In genomic region chr2:118850171-118850900, GRCh38 we compare ENCODE assay signal across 25 cellular contexts. TPM values are rescaled to one million over a fixed set of nuclear protein-coding genes. Genes with fewer than 3 reads are reported as not detected.
DNase-seq lines count a peak whose midpoint lies in the region; ATAC-seq, FAIRE-seq and TF ChIP-seq lines count a peak whose summit lies in the region.
"Had no signal": no experiment of that assay in that cellular context is flagged by ENCODE, and none has a peak within 500 bp of the region (broad histone marks: within the 10 kb centered on the region; RNA-seq: fewer than 3 reads in every experiment).

No MANE protein-coding gene starts in this region.

- in situ Hi-C loops in GM13976 (cut with MboI; ENCODE audit: low sequenced_read_pairs, unreplicated experiment): loop anchor here (10.0 to 25.0 kb wide), 2 partner anchors 626 to 813 kb away; no protein-coding TSS in a partner anchor
- in situ Hi-C loops in brain microvascular endothelial cell (cut with HindIII; ENCODE audit: low pct_ligation_motif_present, low sequenced_read_pairs): loop anchor here (25.0 kb wide), 1 partner anchor 638 kb away; no protein-coding TSS in a partner anchor

- H2BK15ac ChIP-seq in H1 (ENCODE audit: low read length): 0 out of 2 replicates have a peak overlapping the region, but pooled peaks have one; percentile 13

- H3K27ac ChIP-seq in H1 (ENCODE audit: low read depth, low read length) (no peak overlapping the region), brain microvascular endothelial cell (no peak overlapping the region), right lobe of liver (no peak overlapping the region)
- H3K27ac ChIP-seq: BLaER1, heart right ventricle, pancreas, sigmoid colon, upper lobe of right lung had no signal

- no peak overlapping the region for H3K14ac ChIP-seq in H1 (ENCODE audit: insufficient read length)

- H2AK5ac ChIP-seq in H1 (ENCODE audit: low read depth, low read length): no peak overlapping the region

- H4K20me1 ChIP-seq in H1 (replicated peaks in 1 of 2; ENCODE audit: control insufficient read depth in 1 of 2, insufficient read depth in 2 of 2, low read length in 2 of 2): peaks cover 26 to 30% of the 10 kb centered on the region in 2 experiments

- H3K4me3 Mint-ChIP-seq in T-helper 2 cell treated with Interferon-gamma antibody and Interleukin-4, amounts not matched to agents 5 μg/mL and 100 μg/mL, for 36 hours: no peak overlapping the region
- H3K4me3 Mint-ChIP-seq in osteocyte (ENCODE audit: unreplicated experiment): no peak overlapping the region
- H3K4me3 Mint-ChIP-seq: stimulated activated naive CD8-positive, alpha-beta T cell treated with anti-CD3 and anti-CD28 coated beads, Interleukin-15, amount 100 ng/mL, for 72 hours had no signal

- no peak for DNase-seq in T-helper 2 cell treated with Interferon-gamma antibody and Interleukin-4, amounts not matched to agents 5 μg/mL and 100 μg/mL, for 36 hours (ENCODE audit: low spot score)
- DNase-seq in T-helper 2 cell (no peak), GM13976 (ENCODE audit: low spot score) (peak; percentile 21), H1 (ENCODE audit: low read depth in 1 of 2, low spot score in 2 of 2) (peak in 1 of 2 experiments; percentile 52), osteocyte (ENCODE audit: extremely low spot score, unreplicated experiment) (peak; percentile 60), brain microvascular endothelial cell (no peak), right lobe of liver (no peak)
- DNase-seq: activated CD4-positive, CD25-positive, alpha-beta regulatory T cell; activated naive CD4-positive, alpha-beta T cell; heart right ventricle; immature natural killer cell; PC-3; SIG-M5; sigmoid colon; stimulated activated CD4-positive, alpha-beta T cell treated with anti-CD3 and anti-CD28 coated beads, Interleukin-1b, Interleukin-23, amount 100 ng/mL, for 48 hours; stimulated activated naive CD8-positive, alpha-beta T cell treated with anti-CD3 and anti-CD28 coated beads, Interleukin-15, amount 100 ng/mL, for 72 hours; upper lobe of right lung had no signal

- POLR2A ChIA-PET in H1 (lab: Charles Lee; ENCODE audit: partially characterized antibody): interaction anchor here (0.9 to 1.8 kb wide), 4 partner anchors 9 to 17 kb away, joined by 3 to 4 read pairs (median 4); no protein-coding TSS in a partner anchor

- no peak for TF ChIP-seq EP300 in H1 (IDR thresholded peaks at IDR 0.05; ENCODE audit: borderline replicate concordance in 1 of 2, low read depth in 2 of 2, low read length in 2 of 2)

- intact Hi-C loops in right lobe of liver (cut with DNase I): loop anchor here in 1 of 2 donors (10.0 kb wide), 1 partner anchor 646 kb away; no protein-coding TSS in a partner anchor

- H3K36me3 Mint-ChIP-seq in T-helper 2 cell treated with Interferon-gamma antibody and Interleukin-4, amounts not matched to agents 5 μg/mL and 100 μg/mL, for 36 hours (ENCODE audit: low read depth): peaks cover 4% of the 10 kb centered on the region
- H3K36me3 Mint-ChIP-seq in osteocyte (ENCODE audit: unreplicated experiment): no peaks in the 10 kb centered on the region

- no peaks in the 10 kb centered on the region for H3K9me3 ChIP-seq in H1 (ENCODE audit: insufficient read depth in 2 of 2, low read depth in 1 of 2, low read length in 1 of 2)
- no peaks in the 10 kb centered on the region for H3K9me3 ChIP-seq in right lobe of liver
- H3K9me3 ChIP-seq: heart right ventricle, pancreas, sigmoid colon, upper lobe of right lung had no signal

- H3K27ac Mint-ChIP-seq in T-helper 2 cell treated with Interferon-gamma antibody and Interleukin-4, amounts not matched to agents 5 μg/mL and 100 μg/mL, for 36 hours: peak overlapping the region; percentile 68
- no peak overlapping the region for H3K27ac Mint-ChIP-seq in osteocyte (ENCODE audit: unreplicated experiment)
- H3K27ac Mint-ChIP-seq: immature natural killer cell; stimulated activated naive CD8-positive, alpha-beta T cell treated with anti-CD3 and anti-CD28 coated beads, Interleukin-15, amount 100 ng/mL, for 72 hours had no signal

- H3K56ac ChIP-seq in H1 (replicated peaks; ENCODE audit: insufficient read length, low read depth, low read length): no peak overlapping the region

- H3K79me2 ChIP-seq in H1 (ENCODE audit: control insufficient read depth in 1 of 2, insufficient read depth in 2 of 2, low read length in 2 of 2): no peaks in the 10 kb centered on the region

- no peaks in the 10 kb centered on the region for H3K9me3 Mint-ChIP-seq in T-helper 2 cell treated with Interferon-gamma antibody and Interleukin-4, amounts not matched to agents 5 μg/mL and 100 μg/mL, for 36 hours
- no peaks in the 10 kb centered on the region for H3K9me3 Mint-ChIP-seq in osteocyte (ENCODE audit: unreplicated experiment)
- H3K9me3 Mint-ChIP-seq: stimulated activated naive CD8-positive, alpha-beta T cell treated with anti-CD3 and anti-CD28 coated beads, Interleukin-15, amount 100 ng/mL, for 72 hours had no signal

- no peak overlapping the region for H2BK5ac ChIP-seq in H1 (ENCODE audit: low read depth, low read length)

- H3K27me3 ChIP-seq in H1 (replicated peaks in 1 of 4; ENCODE audit: control insufficient read depth in 3 of 4, extremely low read depth in 1 of 4, insufficient read depth in 3 of 4, low read length in 3 of 4): peaks cover 87 to 99% (median 93%) of the 10 kb centered on the region in 4 experiments
- H3K27me3 ChIP-seq in brain microvascular endothelial cell (replicated peaks): peaks cover 89% of the 10 kb centered on the region
- peaks cover 24 to 60% of the 10 kb centered on the region in 2 donors for H3K27me3 ChIP-seq in right lobe of liver

- peaks cover 8% of the 10 kb centered on the region; the same call in 1 of the 2 replicates for H3K23me2 ChIP-seq in H1 (ENCODE audit: low read depth, low read length)

- no peaks in the 10 kb centered on the region for H3K79me1 ChIP-seq in H1 (ENCODE audit: low read depth, low read length)

- peak overlapping the region; percentile 33 to 90; a peak in 2 of 4 replicates for H3K4me2 ChIP-seq in H1 (ENCODE audit: insufficient read depth in 1 of 2, low read depth in 2 of 2, low read length in 2 of 2)
- H3K4me2 ChIP-seq: BLaER1 had no signal

- H3K23ac ChIP-seq in H1 (ENCODE audit: insufficient read length): no peak overlapping the region

- no peak for ATAC-seq in HG02678 (IDR thresholded peaks at IDR 0.05; ENCODE audit: unreplicated experiment)
- no peak for ATAC-seq in right lobe of liver
- ATAC-seq: heart right ventricle; pancreas; PC-3; stimulated activated naive CD8-positive, alpha-beta T cell treated with anti-CD3 and anti-CD28 coated beads, Interleukin-15, amount 100 ng/mL, for 72 hours; upper lobe of right lung had no signal

- no peak overlapping the region for H2BK120ac ChIP-seq in H1 (replicated peaks; ENCODE audit: low read depth, low read length)

- CTCF ChIA-PET in H1 (lab: Charles Lee; ENCODE audit: partially characterized antibody): interaction anchor here (0.6 to 2.6 kb wide), 4 partner anchors 8 to 43 kb away, joined by 3 to 9 read pairs (median 3); no protein-coding TSS in a partner anchor

- H3K4me1 ChIP-seq in H1 (replicated peaks in 1 of 4; ENCODE audit: control insufficient read depth in 3 of 4, insufficient read depth in 4 of 4, low read length in 3 of 4) (peaks cover 2 to 45% (median 27%) of the 10 kb centered on the region in 4 experiments), right lobe of liver (peaks cover 0 to 14% (median under 1%) of the 10 kb centered on the region in 4 donors)
- H3K4me1 ChIP-seq: BLaER1 had no signal

- no peak for TF ChIP-seq RAD21 in H1 (IDR thresholded peaks at IDR 0.05 in 1 of 2, conservative IDR thresholded peaks at IDR 0.05 in 1 of 2; ENCODE audit: low read depth in 2 of 2, low read length in 2 of 2)

- peaks cover 6% of the 10 kb centered on the region for H3K4me1 Mint-ChIP-seq in T-helper 2 cell treated with Interferon-gamma antibody and Interleukin-4, amounts not matched to agents 5 μg/mL and 100 μg/mL, for 36 hours (ENCODE audit: low read depth)
- H3K4me1 Mint-ChIP-seq in osteocyte (ENCODE audit: unreplicated experiment): peaks cover 20% of the 10 kb centered on the region

- 0 out of 2 replicates have a peak overlapping the region, but pooled peaks have one; percentile 40 for H2BK12ac ChIP-seq in H1 (ENCODE audit: low read depth, low read length)

- peak overlapping the region; percentile 1; the same call in 1 of the 2 replicates for H2BK20ac ChIP-seq in H1 (ENCODE audit: low read length)

- H3K18ac ChIP-seq in H1 (ENCODE audit: extremely low read depth, low read length): no peak overlapping the region

- peaks cover 85% of the 10 kb centered on the region for H3K27me3 Mint-ChIP-seq in T-helper 2 cell treated with Interferon-gamma antibody and Interleukin-4, amounts not matched to agents 5 μg/mL and 100 μg/mL, for 36 hours (ENCODE audit: low read depth)
- H3K27me3 Mint-ChIP-seq in osteocyte (ENCODE audit: unreplicated experiment): peaks cover 86% of the 10 kb centered on the region

- WGBS in H1 (ENCODE audit: extremely low coverage in 1 of 2, insufficient coverage in 1 of 2, insufficient read length in 1 of 2, insufficient replicate concordance in 2 of 2, low coverage in 1 of 2, low lambda C conversion rate in 2 of 2, missing lambda C conversion rate in 1 of 2), 2 experiments: 4 to 100% methylated on average over 1 to 30 of the region's 32 CpGs
- 6% methylated on average over 29 of the region's 32 CpGs for WGBS in right lobe of liver (ENCODE audit: insufficient coverage, low coverage, low lambda C conversion rate, missing lambda C conversion rate)

- no peak overlapping the region for H2AFZ ChIP-seq in H1 (ENCODE audit: low read length)

- H4K91ac ChIP-seq in H1 (replicated peaks; ENCODE audit: insufficient read length, low read length): no peak overlapping the region

- FAIRE-seq in H1 (lab: Jason Lieb, UNC): no peak
- FAIRE-seq: colon, endometrium, pancreas had no signal

- peak overlapping the region in 1 of 4 experiments; percentile 18; a peak in 1 of 8 replicates for H3K4me3 ChIP-seq in H1 (ENCODE audit: extremely low read depth in 1 of 4, insufficient read depth in 2 of 4, low read depth in 3 of 4, low read length in 4 of 4)
- no peak overlapping the region for H3K4me3 ChIP-seq in brain microvascular endothelial cell (ENCODE audit: low read depth, low read length)
- H3K4me3 ChIP-seq in right lobe of liver: no peak overlapping the region
- H3K4me3 ChIP-seq: BLaER1, HAP-1, heart right ventricle, pancreas, sigmoid colon, upper lobe of right lung had no signal

- H3K36me3 ChIP-seq in H1 (ENCODE audit: control insufficient read depth in 2 of 4, insufficient read depth in 4 of 4, low read length in 3 of 4) (peaks cover 0 to 4% (median 0%) of the 10 kb centered on the region in 4 experiments; a peak in 1 of 8 replicates), brain microvascular endothelial cell (replicated peaks) (no peaks in the 10 kb centered on the region), right lobe of liver (no peaks in the 10 kb centered on the region)
- H3K36me3 ChIP-seq: BLaER1, HAP-1, heart right ventricle, pancreas, sigmoid colon, upper lobe of right lung had no signal

- H4K8ac ChIP-seq in H1 (ENCODE audit: extremely low read depth, insufficient read depth, low read length): no peak overlapping the region

- TF ChIP-seq POLR2A in H1 (IDR thresholded peaks at IDR 0.05; ENCODE audit: control extremely low read depth in 1 of 2, low read depth in 2 of 2, low read length in 2 of 2): no peak
- TF ChIP-seq POLR2A in right lobe of liver (IDR thresholded peaks at IDR 0.05): no peak

- TF ChIP-seq CTCF in GM13976 (IDR thresholded peaks at IDR 0.05; ENCODE audit: borderline replicate concordance, control extremely low read depth, extremely low read depth, insufficient read depth, missing control alignments): no peak
- TF ChIP-seq CTCF in H1 (IDR thresholded peaks at IDR 0.05; ENCODE audit: control extremely low read depth in 1 of 3, insufficient read depth in 1 of 3, low read depth in 1 of 3, low read length in 3 of 3): no peak
- TF ChIP-seq CTCF in osteocyte (IDR thresholded peaks at IDR 0.05): no peak
- TF ChIP-seq CTCF in brain microvascular endothelial cell (IDR thresholded peaks at IDR 0.05; ENCODE audit: low read depth, low read length, missing control alignments): no peak
- TF ChIP-seq CTCF in right lobe of liver (IDR thresholded peaks at IDR 0.05): no peak

- no peak overlapping the region for H3K4ac ChIP-seq in H1 (replicated peaks; ENCODE audit: insufficient read length, low read depth, low read length)

- H4K5ac ChIP-seq in H1 (ENCODE audit: insufficient read length, low read depth, low read length): no peak overlapping the region

- no peak overlapping the region for H3K9ac ChIP-seq in H1 (replicated peaks in 1 of 4; ENCODE audit: extremely low read depth in 1 of 4, low read depth in 3 of 4, low read length in 3 of 4)
- H3K9ac ChIP-seq: BLaER1 had no signal

RNA-seq across cellular contexts. Expression of gene EN1, which starts 2.9 kb away (rescaled TPM):
- not detected in 2 replicates for total RNA-seq in H1 (2021; fragmentation: NEBNext Ultra II Directional; extraction: Animal tissue kit (Norgen Biotek cat#: 25700))
- polyA plus RNA-seq in H1 (2011; rRNA removed): not detected in 2 replicates
- polyA plus RNA-seq in H1 (2011; cell fraction: cytosol; rRNA removed): not detected
- not detected for polyA plus RNA-seq in H1 (2011; cell fraction: nucleus; rRNA removed)
- polyA plus RNA-seq in H1 (2012, experiment 1 of 2): 0.48 TPM in 1 of 4 replicates, not detected in the others
- not detected for polyA plus RNA-seq in H1 (2012, experiment 2 of 2)
- polyA plus RNA-seq in H1 (2013, experiment 1 of 2): not detected
- 0.04 TPM for polyA plus RNA-seq in H1 (2013, experiment 2 of 2)
- not detected in 2 replicates for polyA minus RNA-seq in H1 (2011; rRNA and poly(A)+ RNA removed)
- not detected for polyA minus RNA-seq in H1 (2011; cell fraction: cytosol; rRNA and poly(A)+ RNA removed)
- polyA minus RNA-seq in H1 (2011; cell fraction: nucleus; rRNA and poly(A)+ RNA removed): not detected
- total RNA-seq in osteocyte (not detected in 2 replicates), right lobe of liver (not detected)
- total RNA-seq: MCF 10A; pancreas; sigmoid colon; T-helper 2 cell treated with Interferon-gamma antibody and Interleukin-4, amounts not matched to agents 100 ng/mL and 5 ng/mL, for 36 hours; upper lobe of right lung had no signal
- polyA plus RNA-seq: heart right ventricle, immature natural killer cell, pancreas, sigmoid colon had no signal

Comparison
In these comparisons a context has a peak if more than half of its experiments do, and no peak if none do; other contexts are left out.
1. DNase-seq: peak in GM13976 (single experiment) and osteocyte (single experiment); none in T-helper 2 cell treated with Interferon-gamma antibody and Interleukin-4, amounts not matched to agents 5 μg/mL and 100 μg/mL, for 36 hours (single experiment), T-helper 2 cell (0 of 5), brain microvascular endothelial cell (single experiment) and right lobe of liver (0 of 3).